ENCODE assay signal across 22 cellular contexts in genomic region chr6:159804504-159804903, GRCh38. TPM values are rescaled to one million over a fixed set of nuclear protein-coding genes. Genes with fewer than 3 reads are reported as not detected.
"Had no signal": no experiment of that assay in that cellular context is flagged by ENCODE, and none has a peak within 500 bp of the region (broad histone marks: within the 10 kb centered on the region; RNA-seq: fewer than 3 reads in every experiment).

No MANE protein-coding gene starts in this region.

- H3K27ac ChIP-seq: coronary artery, esophagus squamous epithelium, gastroesophageal sphincter, testis had no signal

- H3K27me3 ChIP-seq: esophagus squamous epithelium, gastroesophageal sphincter, testis had no signal

- ATAC-seq: activated T-cell treated with anti-CD3 and anti-CD28 coated beads, Interleukin-2, amount 50 U/mL, for 4 hours; gastroesophageal sphincter; left cardiac atrium; sciatic nerve; stimulated activated naive B cell treated with anti-CD40 and anti-IgM and Interleukin-4, amounts not matched to agents 10 μg/mL and 1 μg/mL and 100 μg/mL, for 72 hours; T-helper 17 cell had no signal

- H3K4me1 ChIP-seq: gastroesophageal sphincter, testis had no signal

- H3K9me3 ChIP-seq: esophagus squamous epithelium, gastroesophageal sphincter, testis had no signal

- H3K4me3 ChIP-seq: coronary artery, esophagus squamous epithelium, gastroesophageal sphincter, smooth muscle cell, testis had no signal

- DNase-seq: activated CD4-positive, alpha-beta T cell treated with anti-CD3 and anti-CD28 coated beads for 4 hours; activated CD4-positive, alpha-beta T cell treated with anti-CD3 and anti-CD28 coated beads, Interleukin-2, amount 50 U/mL, for 48 hours; activated CD4-positive, CD25-positive, alpha-beta regulatory T cell; activated CD8-positive, alpha-beta memory T cell treated with anti-CD3 and anti-CD28 coated beads, Interleukin-2, amount 50 U/mL, for 48 hours; activated naive CD4-positive, alpha-beta T cell treated with anti-CD3 and anti-CD28 coated beads for 36 hours; activated T-cell treated with anti-CD3 and anti-CD28 coated beads, Interleukin-2, amount 50 U/mL, for 4 hours; amygdala; esophagus squamous epithelium; islet precursor cell; left cardiac atrium; mesendoderm; naive B cell; stimulated activated CD4-positive, alpha-beta T cell treated with anti-CD3 and anti-CD28 coated beads, Interleukin-2, amount 100 ng/mL, for 48 hours; stimulated activated CD8-positive, alpha-beta memory T cell treated with anti-CD3 and anti-CD28 coated beads, Interleukin-4, amount 100 ng/mL, for 48 hours; stimulated activated naive B cell treated with anti-CD40 and anti-IgM and Interleukin-4, amounts not matched to agents 10 μg/mL and 1 μg/mL and 100 μg/mL, for 72 hours; T-helper 17 cell; testis had no signal

RNA-seq across cellular contexts. Expression of gene PNLDC1, which starts 4.4 kb away (rescaled TPM):
- total RNA-seq: esophagus squamous epithelium, renal cortical epithelial cell, sciatic nerve, smooth muscle cell had no signal
